Comparison of ENCODE assay signal across 8 cellular contexts in the genomic region with DNA sequence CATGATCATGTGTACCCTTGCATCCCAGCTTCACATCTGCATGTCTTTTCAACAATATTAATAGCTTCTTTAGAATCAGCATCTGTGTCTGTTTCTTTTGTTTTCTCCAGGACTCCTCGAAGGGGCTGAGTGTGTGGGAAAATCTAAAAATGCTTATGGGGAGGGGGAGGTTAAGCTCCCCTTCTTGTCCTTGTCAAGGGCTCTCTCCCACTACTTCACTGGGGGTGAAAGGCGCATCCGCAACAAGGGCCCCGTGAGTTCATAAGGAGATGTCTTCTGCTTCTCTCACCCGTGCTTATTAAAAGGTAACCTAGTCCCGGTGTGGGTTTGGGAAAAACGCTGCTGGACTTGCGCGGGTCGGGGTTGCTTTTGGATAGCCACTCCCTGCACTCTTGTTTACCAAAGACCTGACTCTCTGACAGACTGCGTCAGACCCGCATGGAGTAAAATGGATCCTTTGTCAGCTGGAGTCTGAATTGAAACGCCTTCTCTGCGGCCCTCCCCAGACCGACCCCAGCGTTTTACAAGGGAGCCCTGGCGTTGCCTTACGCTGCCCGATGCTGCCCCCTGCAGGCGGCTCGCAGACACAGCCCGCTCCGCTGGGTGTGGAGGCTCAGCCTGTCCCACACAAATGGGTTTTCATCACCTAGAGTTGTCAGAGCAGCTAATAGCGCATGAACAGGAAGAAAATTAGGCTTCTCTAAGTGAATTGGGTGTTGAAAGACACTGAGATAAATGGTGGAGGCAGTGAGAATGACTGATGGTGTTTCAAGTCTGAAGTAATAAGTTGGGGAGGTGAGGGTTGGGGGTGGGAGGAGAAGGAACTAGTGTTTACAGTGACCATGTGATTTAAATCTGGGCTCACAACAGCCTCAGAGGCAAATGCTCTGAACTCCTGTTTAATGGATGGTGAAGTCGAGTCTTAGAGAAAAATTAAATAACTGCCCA. TPM values are rescaled to one million over a fixed set of nuclear protein-coding genes. Genes with fewer than 3 reads are reported as not detected.
DNase-seq lines count a peak whose midpoint lies in the region; ATAC-seq and TF ChIP-seq lines count a peak whose summit lies in the region.

No MANE protein-coding gene starts in this region.

- H3K9ac ChIP-seq in adipocyte (ENCODE audit: low read length) = peak overlapping the region; percentile 75

- peak overlapping the region in 1 of 3 donors; percentile 4 for H3K4me3 Mint-ChIP-seq in T-cell

- H3K27me3 ChIP-seq in adipocyte (replicated peaks; ENCODE audit: control insufficient read depth, insufficient read depth, low read length) (no peaks in the 10 kb centered on the region), psoas muscle (ENCODE audit: insufficient read depth in 3 of 3, low read length in 2 of 3) (no peaks in the 10 kb centered on the region), uterus (no peaks in the 10 kb centered on the region)

- intact Hi-C loops in left cardiac atrium (cut with DNase I) = loop anchor here (1.0 to 10.0 kb wide), 8 partner anchors 35 to 618 kb away; a partner anchor contains a TSS
- intact Hi-C loops in psoas muscle (cut with DNase I) = loop anchor here (1.0 to 5.0 kb wide), 5 partner anchors 55 to 120 kb away; a partner anchor contains a TSS
- intact Hi-C loops in uterus (cut with DNase I; ENCODE audit: low total_unique reads) = loop anchor here (2.0 to 5.0 kb wide), 2 partner anchors 54 to 120 kb away; a partner anchor contains a TSS

- H3K27me3 Mint-ChIP-seq in T-cell = no peaks in the 10 kb centered on the region

- peak in 1 of 2 donors; percentile 12 for TF ChIP-seq POLR2A in uterus (IDR thresholded peaks at IDR 0.05)

- CTCF ChIA-PET in T-cell (lab: Charles Lee) = interaction anchor here (0.6 to 4.8 kb wide), 49 partner anchors 11 to 627 kb away, joined by 3 to 28 read pairs (median 4); a partner anchor contains a TSS

- H3K4me3 ChIP-seq in adipocyte (ENCODE audit: low read length) = peak overlapping the region; percentile 65
- peak overlapping the region; percentile 60 for H3K4me3 ChIP-seq in psoas muscle
- H3K4me3 ChIP-seq in uterus = peak overlapping the region; percentile 10 to 14

- ATAC-seq in HG02678 (IDR thresholded peaks at IDR 0.05; ENCODE audit: unreplicated experiment) (peak; percentile 82), T-cell (replicated peaks in 1 of 4) (peak; percentile 97 to 100 (median 98)), left cardiac atrium (peak; percentile 95 to 99), psoas muscle (peak; percentile 96 to 98 (median 98))

- H3K36me3 Mint-ChIP-seq in T-cell = no peaks in the 10 kb centered on the region

- H3K4me1 Mint-ChIP-seq in T-cell = peaks cover 31 to 59% (median 51%) of the 10 kb centered on the region in 3 donors

- POLR2A ChIA-PET in T-cell (lab: Charles Lee) = interaction anchor here in 1 of 2 donors (0.6 to 1.5 kb wide), 3 partner anchors 11 to 51 kb away, joined by 3 to 6 read pairs (median 4); no protein-coding TSS in a partner anchor

- DNase-seq in GM10266 (ENCODE audit: extremely low spot score) (peak; percentile 72), NCI-H1417 (lab: John Stamatoyannopoulos, UW) (peak; percentile 85 to 97 (median 94)), T-cell (peak; percentile 61 to 90 (median 82)), adipocyte (ENCODE audit: low read depth) (peak; percentile 94), left cardiac atrium (peak; percentile 87), psoas muscle (peak; percentile 86 to 95), uterus (peak; percentile 93 to 94)

- 8 to 13% (median 9%) methylated on average over 25 of the region's 25 CpGs for WGBS in psoas muscle, 3 donors

- peak overlapping the region; percentile 5 to 70 for H3K27ac Mint-ChIP-seq in T-cell

- peak overlapping the region; percentile 66 for H3K27ac ChIP-seq in psoas muscle
- peak overlapping the region; percentile 93 to 94 for H3K27ac ChIP-seq in uterus

- no peaks in the 10 kb centered on the region for H3K9me3 Mint-ChIP-seq in T-cell

- peaks cover 34% of the 10 kb centered on the region for H3K4me1 ChIP-seq in adipocyte (ENCODE audit: control insufficient read depth, insufficient read depth, low read length)
- H3K4me1 ChIP-seq in psoas muscle = peaks cover 17% of the 10 kb centered on the region
- H3K4me1 ChIP-seq in uterus = peaks cover 4 to 18% of the 10 kb centered on the region in 2 donors

- H3K36me3 ChIP-seq in adipocyte (ENCODE audit: control insufficient read depth, insufficient read depth, low read length, severe bottlenecking) (no peaks in the 10 kb centered on the region), psoas muscle (ENCODE audit: insufficient read depth in 1 of 2, low read depth in 1 of 2) (no peaks in the 10 kb centered on the region), uterus (no peaks in the 10 kb centered on the region)

- peaks cover 7% of the 10 kb centered on the region for H3K9me3 ChIP-seq in adipocyte (ENCODE audit: control insufficient read depth, low read length)
- no peaks in the 10 kb centered on the region for H3K9me3 ChIP-seq in psoas muscle
- H3K9me3 ChIP-seq in uterus = no peaks in the 10 kb centered on the region

- TF ChIP-seq CTCF in GM10266 (IDR thresholded peaks at IDR 0.05; ENCODE audit: control insufficient read depth, insufficient read depth, low read depth, missing control alignments) (peak; percentile 99), psoas muscle (IDR thresholded peaks at IDR 0.05) (peak; percentile 99), uterus (IDR thresholded peaks at IDR 0.05) (peak; percentile 95 to 99 (median 98))

RNA-seq across cellular contexts. Expression of a gene that starts 53.9 kb away (rescaled TPM):
- total RNA-seq in T-cell = 10 to 100 TPM; 26.6 to 85.5 (median 32.2) TPM
- total RNA-seq in left cardiac atrium = 10 to 100 TPM; 15.7 to 25.0 TPM
- 100 to 1,000 TPM in 1 of 4 donors, 10 to 100 TPM in 3; 19.9 to 110 (median 48.6) TPM for total RNA-seq in psoas muscle
- polyA plus RNA-seq in psoas muscle = 10 to 100 TPM; 22.8 to 47.5 (median 33.1) TPM
- 10 to 100 TPM; 19.4 to 34.8 (median 24.2) TPM for total RNA-seq in uterus

Comparison
In these comparisons a context has a peak if more than half of its experiments do, and no peak if none do; other contexts are left out.
1. Peak in every context shown above with its lines: DNase-seq, ATAC-seq, H3K4me3 ChIP-seq and H3K27ac ChIP-seq.
2. H3K4me3 ChIP-seq: peak in every context shown above with its lines; median percentile 65 in adipocyte; 60 in psoas muscle; 12 in uterus.